ENCODE assay signal across 13 cellular contexts in the genomic region with DNA sequence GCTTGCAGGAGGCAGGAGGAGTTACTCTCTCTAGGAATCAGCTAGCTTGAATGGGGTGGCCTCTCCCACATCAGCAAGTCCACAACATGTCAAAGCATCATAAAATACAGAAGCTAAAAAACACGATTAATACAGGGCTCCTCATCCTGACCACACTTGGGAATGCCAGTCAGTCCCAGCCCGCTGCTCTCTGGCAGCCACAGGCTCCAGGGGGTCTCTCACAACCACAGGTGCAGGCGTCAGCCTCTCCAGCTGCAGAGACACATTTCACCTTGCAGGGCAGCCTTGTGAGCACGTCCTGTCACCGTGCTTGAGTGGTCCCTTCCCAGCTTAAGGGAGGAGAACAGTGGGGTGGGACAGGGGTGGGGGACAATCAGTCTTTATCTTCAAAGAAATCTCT.
"Had no signal": no experiment of that assay in that cellular context is flagged by ENCODE, and none has a peak within 500 bp of the region (broad histone marks: within the 10 kb centered on the region; RNA-seq: fewer than 3 reads in every experiment).

No MANE protein-coding gene starts in this region.

- H3K27ac ChIP-seq: epithelial cell of prostate, ovary, thoracic aorta had no signal

- H3K36me3 ChIP-seq: ovary, thoracic aorta had no signal

- H3K4me3 ChIP-seq: ovary, thoracic aorta had no signal

- DNase-seq: activated CD4-positive, CD25-positive, alpha-beta regulatory T cell treated with anti-CD3 and anti-CD28 coated beads, Interleukin-2, amount 50 U/mL, for 72 hours; activated naive CD4-positive, alpha-beta T cell; anterior cingulate cortex; foreskin melanocyte; head of caudate nucleus; immature natural killer cell; midbrain; ovary; stimulated activated CD4-positive, alpha-beta T cell treated with anti-CD3 and anti-CD28 coated beads, Interleukin-1b, Interleukin-23, amount 100 ng/mL, for 48 hours; T1000 had no signal

- H3K27me3 ChIP-seq: ovary had no signal

- ATAC-seq: left lobe of liver had no signal

- H3K9me3 ChIP-seq: ovary, thoracic aorta had no signal
